In the genomic region with DNA sequence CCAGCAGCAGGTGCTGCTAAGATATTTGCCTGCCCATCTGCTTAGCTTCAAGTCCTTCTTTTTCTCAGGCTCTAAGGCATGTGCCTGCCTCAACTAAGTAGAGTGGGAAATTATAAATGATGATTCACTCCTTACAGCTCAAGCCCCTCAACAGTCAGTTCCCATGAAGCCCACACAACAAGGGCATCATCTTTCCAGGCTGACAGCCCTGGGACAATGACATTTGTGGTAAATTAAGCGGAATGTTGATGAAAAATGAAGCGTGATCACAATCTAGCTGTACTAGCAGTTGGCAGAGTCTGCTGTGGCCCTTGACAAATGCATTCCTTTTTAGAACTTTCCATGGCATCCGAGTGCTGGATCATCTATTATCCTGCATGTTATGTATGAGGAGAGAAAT, we compare ENCODE assay signal across 27 cellular contexts.
"Had no signal": no experiment of that assay in that cellular context is flagged by ENCODE, and none has a peak within 500 bp of the region (broad histone marks: within the 10 kb centered on the region; RNA-seq: fewer than 3 reads in every experiment).

No MANE protein-coding gene starts in this region.

- ATAC-seq: activated CD4-positive, CD25-positive, alpha-beta regulatory T cell treated with anti-CD3 and anti-CD28 coated beads, Interleukin-2, amount 50 U/mL, for 24 hours; activated CD8-positive, alpha-beta T cell treated with anti-CD3 and anti-CD28 coated beads for 36 hours; activated T-cell treated with anti-CD3 and anti-CD28 coated beads, Interleukin-2, amount 50 U/mL, for 4 hours; activated T-helper 17 cell treated with anti-CD3 and anti-CD28 coated beads, Interleukin-2, amount 50 U/mL, for 72 hours; foreskin keratinocyte; gastrocnemius medialis; heart left ventricle had no signal

- DNase-seq: activated B cell treated with CpG ODN at 0.5 μM for 24 hours; activated CD4-positive, alpha-beta T cell treated with anti-CD3 and anti-CD28 coated beads for 48 hours; activated CD4-positive, alpha-beta T cell treated with anti-CD3 and anti-CD28 coated beads, Interleukin-2, amount 50 U/mL, for 1 hour; activated CD4-positive, alpha-beta T cell treated with anti-CD3 and anti-CD28 coated beads, Interleukin-2, amount 50 U/mL, for 48 hours; activated CD8-positive, alpha-beta memory T cell treated with anti-CD3 and anti-CD28 coated beads for 24 hours; activated CD8-positive, alpha-beta T cell treated with anti-CD3 and anti-CD28 coated beads for 36 hours; activated effector memory CD4-positive, alpha-beta T cell treated with Interleukin-2 at 50 U/mL for 16 hours; activated gamma-delta T cell treated with Interleukin-2 at 50 U/mL for 16 hours; activated naive CD4-positive, alpha-beta T cell treated with anti-CD3 and anti-CD28 coated beads, Interleukin-2, amount 50 U/mL, for 16 hours; activated naive CD4-positive, alpha-beta T cell treated with Interleukin-2 at 50 U/mL for 16 hours; activated T-cell treated with anti-CD3 and anti-CD28 coated beads, Interleukin-2, amount 50 U/mL, for 4 hours; amniotic stem cell; anterior cingulate cortex; brain microvascular endothelial cell; dorsolateral prefrontal cortex; effector memory CD4-positive, alpha-beta T cell; endodermal cell; foreskin keratinocyte; gastrocnemius medialis; glutamatergic neuron; heart left ventricle; T1000; WERI-Rb-1 had no signal

- H3K27me3 ChIP-seq: brain microvascular endothelial cell, esophagus muscularis mucosa, foreskin keratinocyte, gastrocnemius medialis, heart left ventricle had no signal

- H3K36me3 ChIP-seq: brain microvascular endothelial cell, esophagus muscularis mucosa, gastrocnemius medialis, heart left ventricle, WERI-Rb-1 had no signal

- H3K9me3 ChIP-seq: esophagus muscularis mucosa, gastrocnemius medialis had no signal

- H3K27ac ChIP-seq: brain microvascular endothelial cell, coronary artery, dorsolateral prefrontal cortex, esophagus muscularis mucosa, foreskin keratinocyte, gastrocnemius medialis, heart left ventricle, WERI-Rb-1 had no signal

- H3K4me3 ChIP-seq: coronary artery, dorsolateral prefrontal cortex, esophagus muscularis mucosa, gastrocnemius medialis, heart left ventricle had no signal
